ENCODE assay signal across 14 cellular contexts in the genomic region with DNA sequence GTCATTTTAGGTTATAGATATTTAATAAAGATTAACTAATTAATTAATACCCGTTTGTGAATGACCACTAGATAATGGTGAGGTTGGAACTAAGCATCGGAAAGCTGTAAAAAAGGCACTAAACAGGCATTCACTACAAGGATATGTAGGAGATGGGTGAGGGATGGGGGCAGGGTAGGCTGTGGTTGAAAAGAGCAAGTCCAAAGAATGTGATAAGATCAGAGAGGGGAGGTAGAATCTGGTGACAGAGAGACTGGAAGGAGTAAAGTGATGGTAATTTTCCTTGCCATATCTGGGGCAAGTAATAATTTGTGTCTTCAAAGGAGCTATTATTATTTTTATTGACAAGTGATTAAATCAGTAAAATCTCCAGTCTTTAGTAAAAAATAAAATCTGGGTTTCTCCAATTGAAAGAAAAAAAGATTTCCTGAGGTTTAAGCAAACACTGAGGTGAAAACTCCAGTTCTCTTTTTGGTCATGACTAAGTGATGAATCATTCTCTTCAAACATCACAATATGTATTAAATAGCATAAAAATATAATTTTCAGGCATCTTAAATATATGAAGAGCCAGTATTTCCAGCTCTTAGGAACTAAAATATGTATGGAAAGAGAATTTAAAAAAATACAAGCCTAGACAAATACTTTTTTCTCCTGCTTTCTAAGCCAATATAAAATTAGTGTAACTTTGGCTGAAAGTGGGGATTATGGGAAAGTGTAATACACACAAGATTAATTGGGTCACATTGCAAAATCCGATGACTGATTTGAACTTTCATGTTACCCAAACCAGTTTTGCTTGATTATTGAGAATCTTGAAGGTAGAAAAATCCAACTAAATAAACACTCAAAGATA.
A peak's percentile ranks its signal among the peaks of the same experiment; 100 is the strongest.
DNase-seq lines count a peak whose midpoint lies in the region; ATAC-seq, FAIRE-seq and TF ChIP-seq lines count a peak whose summit lies in the region.
"Had no signal": no experiment of that assay in that cellular context is flagged by ENCODE, and none has a peak within 500 bp of the region (broad histone marks: within the 10 kb centered on the region; RNA-seq: fewer than 3 reads in every experiment).

No MANE protein-coding gene starts in this region.

- CTCF ChIA-PET in IMR-90 (lab: Yijun Ruan, JAX) = no interaction called here
- CTCF ChIA-PET in HEK293T (lab: Yijun Ruan, JAX) = no interaction called here

- ATAC-seq in DND-41 (ENCODE audit: insufficient read depth, low read depth) (peak; percentile 89), IMR-90 (ENCODE audit: low read depth) (no peak; the same call in 1 of the 2 replicates), left lung (peak; percentile 68)
- no peak for ATAC-seq in natural killer cell treated with Interleukin-12 subunit alpha and Interleukin-12 subunit beta and Interleukin-15 and Interleukin-18, amount 100 ng/mL, for 72 hours
- ATAC-seq: CD8-positive, alpha-beta T cell; GM12878 had no signal

- H3K14ac ChIP-seq in IMR-90 (replicated peaks; ENCODE audit: low read depth, low read length) = no peak overlapping the region; the same call in 1 of the 2 replicates

- H2AFZ ChIP-seq in DND-41 (ENCODE audit: low read depth, low read length) (no peak overlapping the region), IMR-90 (replicated peaks; ENCODE audit: low read length, poor library complexity) (no peak overlapping the region)

- peak overlapping the region; percentile 94; the same call in 1 of the 2 replicates for H2AK5ac ChIP-seq in IMR-90 (ENCODE audit: low read depth, low read length)

- H3K4me2 ChIP-seq in DND-41 (ENCODE audit: insufficient read depth, low read length) (no peak overlapping the region), IMR-90 (ENCODE audit: low read depth, low read length) (no peak overlapping the region)

- H4K5ac ChIP-seq in IMR-90 (ENCODE audit: low read depth, low read length) = no peak overlapping the region

- no peak overlapping the region for H3K9ac ChIP-seq in DND-41 (ENCODE audit: low read depth, low read length)
- H3K9ac ChIP-seq in IMR-90 (ENCODE audit: low read depth, low read length) = no peak overlapping the region

- H2BK15ac ChIP-seq in IMR-90 (ENCODE audit: low read depth, low read length) = peak overlapping the region; percentile 94; the same call in 2 of the 3 replicates

- no peaks in the 10 kb centered on the region for H3K79me2 ChIP-seq in DND-41 (ENCODE audit: insufficient read depth, low read length)

- no peaks in the 10 kb centered on the region for H3K79me1 ChIP-seq in IMR-90 (ENCODE audit: low read depth in 1 of 2, low read length in 2 of 2)

- no peaks in the 10 kb centered on the region for H3K9me1 ChIP-seq in IMR-90 (ENCODE audit: insufficient read depth, low read length)

- no peaks in the 10 kb centered on the region for H3K4me1 Mint-ChIP-seq in natural killer cell treated with Interleukin-12 subunit alpha and Interleukin-12 subunit beta and Interleukin-15 and Interleukin-18, amount 100 ng/mL, for 72 hours (ENCODE audit: low read depth in 2 of 2)

- H4K91ac ChIP-seq in IMR-90 (ENCODE audit: insufficient read depth, low read depth, low read length) = peak overlapping the region; percentile 70; the same call in 1 of the 2 replicates

- H2BK5ac ChIP-seq in IMR-90 (ENCODE audit: low read depth, low read length, poor library complexity, severe bottlenecking) = peak overlapping the region; percentile 68

- no peak for TF ChIP-seq POLR2A in IMR-90 (IDR thresholded peaks at IDR 0.05; ENCODE audit: low read depth, low read length)

- in situ Hi-C loops in IMR-90 (cut with MboI; ENCODE audit: low sequenced_read_pairs) = no loop called here

- no peak for FAIRE-seq in bronchial epithelial cell (lab: Jason Lieb, UNC)
- FAIRE-seq: GM12878 had no signal

- H3K27ac ChIP-seq in DND-41 (ENCODE audit: low read length) = no peak overlapping the region
- no peak overlapping the region; the same call in 1 of the 2 replicates for H3K27ac ChIP-seq in IMR-90 (ENCODE audit: insufficient read depth, low read length)
- peak overlapping the region in 1 of 2 donors; percentile 11 for H3K27ac ChIP-seq in left lung
- H3K27ac ChIP-seq: Peyer's patch had no signal

- no peak overlapping the region for H2AK9ac ChIP-seq in IMR-90 (replicated peaks; ENCODE audit: low read depth, low read length, poor library complexity)

- H3K4me3 ChIP-seq in DND-41 (ENCODE audit: low read depth in 1 of 2, low read length in 2 of 2) (no peak overlapping the region), IMR-90 (ENCODE audit: insufficient read depth, low read depth, low read length) (no peak overlapping the region), bronchial epithelial cell (ENCODE audit: low read depth, low read length) (no peak overlapping the region), left lung (no peak overlapping the region)
- H3K4me3 ChIP-seq: GM12878, Peyer's patch had no signal

- peak overlapping the region in 1 of 2 experiments; percentile 67; a peak in 2 of 4 replicates for H4K8ac ChIP-seq in IMR-90 (ENCODE audit: low read depth in 2 of 2, low read length in 2 of 2)

- no peak overlapping the region; the same call in none of the 2 replicates for H3K56ac ChIP-seq in IMR-90 (ENCODE audit: extremely low read depth, insufficient read depth, low read length)

- DNase-seq in DND-41 = peak; percentile 64
- peak; percentile 64 for DNase-seq in IMR-90
- DNase-seq in bronchial epithelial cell (ENCODE audit: low read depth) = peak; percentile 90
- DNase-seq in left lung = no peak
- DNase-seq in HEK293T (ENCODE audit: extremely low spot score) = no peak
- DNase-seq in kidney glomerular epithelial cell (lab: John Stamatoyannopoulos, UW) = no peak
- DNase-seq in natural killer cell treated with Interleukin-12 subunit alpha and Interleukin-12 subunit beta and Interleukin-15 and Interleukin-18, amount 100 ng/mL, for 72 hours (ENCODE audit: low spot score) = no peak
- no peak for DNase-seq in nucleus accumbens (lab: John Stamatoyannopoulos, UW)
- DNase-seq: CD8-positive, alpha-beta T cell; NCI-H1694; Peyer's patch; stimulated activated naive CD4-positive, alpha-beta T cell treated with Interleukin-2 at 50 U/mL for 16 hours had no signal

- peaks cover 18 to 33% of the 10 kb centered on the region in 2 donors for H3K27me3 Mint-ChIP-seq in natural killer cell treated with Interleukin-12 subunit alpha and Interleukin-12 subunit beta and Interleukin-15 and Interleukin-18, amount 100 ng/mL, for 72 hours

- no peak overlapping the region; the same call in 1 of the 2 replicates for H3K18ac ChIP-seq in IMR-90 (ENCODE audit: low read depth, low read length)

- no peak overlapping the region for H3K4me3 Mint-ChIP-seq in natural killer cell treated with Interleukin-12 subunit alpha and Interleukin-12 subunit beta and Interleukin-15 and Interleukin-18, amount 100 ng/mL, for 72 hours
- H3K4me3 Mint-ChIP-seq: CD8-positive, alpha-beta T cell; nephron had no signal

- no peaks in the 10 kb centered on the region for H3K36me3 ChIP-seq in DND-41 (ENCODE audit: insufficient read depth, low read length)
- H3K36me3 ChIP-seq in IMR-90 (ENCODE audit: control insufficient read depth, insufficient read depth, low read length) = no peaks in the 10 kb centered on the region
- H3K36me3 ChIP-seq in bronchial epithelial cell (ENCODE audit: control insufficient read depth, insufficient read depth, low read length) = no peaks in the 10 kb centered on the region
- no peaks in the 10 kb centered on the region for H3K36me3 ChIP-seq in left lung
- H3K36me3 ChIP-seq: Peyer's patch had no signal

- WGBS in IMR-90 (ENCODE audit: extremely low coverage in 2 of 2, insufficient read length in 1 of 2), 2 experiments = no CpG with 5 or more reads among the region's 3 CpGs

- POLR2A ChIA-PET in IMR-90 (lab: Charles Lee; ENCODE audit: unreplicated experiment) = no interaction called here
- POLR2A ChIA-PET in HEK293T (lab: Yijun Ruan, JAX) = no interaction called here

- H2BK20ac ChIP-seq in IMR-90 (ENCODE audit: low read depth, low read length) = peak overlapping the region; percentile 36; the same call in 1 of the 2 replicates

- H3K23ac ChIP-seq in IMR-90 (ENCODE audit: low read depth, low read length) = no peak overlapping the region

- H3K9me3 Mint-ChIP-seq in natural killer cell treated with Interleukin-12 subunit alpha and Interleukin-12 subunit beta and Interleukin-15 and Interleukin-18, amount 100 ng/mL, for 72 hours = no peaks in the 10 kb centered on the region

- no peaks in the 10 kb centered on the region for H3K36me3 Mint-ChIP-seq in natural killer cell treated with Interleukin-12 subunit alpha and Interleukin-12 subunit beta and Interleukin-15 and Interleukin-18, amount 100 ng/mL, for 72 hours
- H3K36me3 Mint-ChIP-seq: CD8-positive, alpha-beta T cell had no signal

- no peaks in the 10 kb centered on the region for H4K20me1 ChIP-seq in DND-41 (ENCODE audit: insufficient read depth, low read length)
- no peaks in the 10 kb centered on the region for H4K20me1 ChIP-seq in IMR-90 (ENCODE audit: insufficient read depth, low read length)

- no peaks in the 10 kb centered on the region for H3K27me3 ChIP-seq in DND-41 (ENCODE audit: insufficient read depth, low read length, poor library complexity)
- no peaks in the 10 kb centered on the region for H3K27me3 ChIP-seq in IMR-90 (ENCODE audit: control insufficient read depth, insufficient read depth, low read length)
- H3K27me3 ChIP-seq in bronchial epithelial cell (ENCODE audit: control insufficient read depth, insufficient read depth, low read length) = no peaks in the 10 kb centered on the region
- H3K27me3 ChIP-seq in left lung = no peaks in the 10 kb centered on the region
- H3K27me3 ChIP-seq: Peyer's patch had no signal

- H3K9me3 ChIP-seq in DND-41 (ENCODE audit: insufficient read depth, low read length, severe bottlenecking) = peaks cover 12% of the 10 kb centered on the region
- no peaks in the 10 kb centered on the region; the same call in 1 of the 2 replicates for H3K9me3 ChIP-seq in IMR-90 (ENCODE audit: control insufficient read depth, insufficient read depth, low read length)
- peaks cover 4 to 16% of the 10 kb centered on the region in 2 donors for H3K9me3 ChIP-seq in left lung
- H3K9me3 ChIP-seq: Peyer's patch had no signal

- BruUV-seq in IMR-90 (replicated peaks; lab: Mats Ljungman, UMichigan) = no TSS peak

- intact Hi-C loops in IMR-90 (cut with micrococcal nuclease) = no loop called here
- intact Hi-C loops in left lung (cut with DNase I) = no loop called here

- no peak overlapping the region for H3K4ac ChIP-seq in IMR-90 (ENCODE audit: low read depth, low read length)

- H2BK120ac ChIP-seq in IMR-90 (ENCODE audit: low read depth, low read length) = peak overlapping the region; percentile 76

- TF ChIP-seq CTCF in DND-41 (IDR thresholded peaks at IDR 0.05; ENCODE audit: borderline replicate concordance, extremely low read depth, low read length, poor library complexity, severe bottlenecking) = no peak
- no peak for TF ChIP-seq CTCF in IMR-90 (conservative IDR thresholded peaks at IDR 0.05; ENCODE audit: low read depth, low read length)
- TF ChIP-seq CTCF in bronchial epithelial cell (IDR thresholded peaks at IDR 0.05; ENCODE audit: insufficient read depth, low read length, severe bottlenecking) = no peak
- no peak for TF ChIP-seq CTCF in left lung (IDR thresholded peaks at IDR 0.05)

- H3K4me1 ChIP-seq in DND-41 (ENCODE audit: insufficient read depth, low read length) (peaks cover 10% of the 10 kb centered on the region), IMR-90 (ENCODE audit: control insufficient read depth, insufficient read depth, low read length) (peaks cover 7% of the 10 kb centered on the region), left lung (no peaks in the 10 kb centered on the region)
- H3K4me1 ChIP-seq: Peyer's patch had no signal

- TF ChIP-seq RAD21 in IMR-90 (IDR thresholded peaks at IDR 0.05; ENCODE audit: low read length) = no peak

- H3K27ac Mint-ChIP-seq in natural killer cell treated with Interleukin-12 subunit alpha and Interleukin-12 subunit beta and Interleukin-15 and Interleukin-18, amount 100 ng/mL, for 72 hours = no peak overlapping the region
- H3K27ac Mint-ChIP-seq: CD8-positive, alpha-beta T cell; nephron had no signal

- dilution Hi-C loops in IMR-90 (cut with HindIII; ENCODE audit: low sequenced_read_pairs, unreplicated experiment) = no loop called here

Comparison
In these comparisons a context has a peak if more than half of its experiments do, and no peak if none do; other contexts are left out.
1. ATAC-seq: peak in DND-41 (single experiment) and left lung (single experiment); none in IMR-90 (single experiment) and natural killer cell treated with Interleukin-12 subunit alpha and Interleukin-12 subunit beta and Interleukin-15 and Interleukin-18, amount 100 ng/mL, for 72 hours (0 of 2).
2. DNase-seq: peak in DND-41 (single experiment), IMR-90 (single experiment) and bronchial epithelial cell (single experiment); none in left lung (0 of 2), HEK293T (single experiment), kidney glomerular epithelial cell (single experiment), natural killer cell treated with Interleukin-12 subunit alpha and Interleukin-12 subunit beta and Interleukin-15 and Interleukin-18, amount 100 ng/mL, for 72 hours (single experiment) and nucleus accumbens (0 of 56).